In the genomic region with DNA sequence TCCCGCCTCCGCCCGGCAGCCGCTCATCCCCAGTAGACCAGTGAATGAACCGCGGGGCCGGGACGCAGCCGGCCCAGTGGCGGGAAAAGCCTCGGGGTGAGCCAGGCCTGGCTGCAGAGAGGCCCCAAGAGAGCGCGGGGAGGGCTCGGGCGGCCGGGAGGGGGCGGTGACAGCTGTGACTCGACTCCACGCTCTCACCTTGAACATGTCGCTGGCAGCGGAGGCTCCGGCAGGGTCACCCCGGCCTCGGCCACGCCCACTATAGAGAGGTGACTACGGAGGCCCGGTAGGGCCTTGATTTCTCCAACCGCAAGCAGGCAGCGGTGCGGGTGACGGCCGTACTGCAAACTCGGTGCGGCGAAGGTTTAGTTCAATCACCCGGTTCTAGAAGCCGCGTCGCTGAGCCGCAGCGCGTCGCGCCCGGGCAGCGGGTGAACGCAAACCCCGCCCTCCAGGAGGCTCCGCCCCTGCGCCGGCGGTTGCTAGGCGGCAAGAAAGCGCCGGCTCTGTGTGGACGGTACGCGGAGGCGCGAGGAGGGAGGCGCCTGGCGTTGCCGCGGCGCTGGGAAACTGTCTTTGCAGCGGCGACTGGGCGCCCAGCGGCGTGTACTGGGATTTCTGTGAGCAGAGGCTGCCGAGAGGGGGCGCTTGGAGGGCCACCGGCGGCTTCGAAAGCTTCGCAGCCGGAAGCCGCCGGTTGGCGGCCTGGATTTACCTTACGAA, we compare ENCODE assay signal across 8 cellular contexts. TPM values are rescaled to one million over a fixed set of nuclear protein-coding genes. Genes with fewer than 3 reads are reported as not detected.
DNase-seq lines count a peak whose midpoint lies in the region; ATAC-seq and TF ChIP-seq lines count a peak whose summit lies in the region.

A gene (minus strand): TSS at position 443 of the 723 bp plus-strand sequence. CDS start 236 bp downstream, at position 207.
A gene with protein sequence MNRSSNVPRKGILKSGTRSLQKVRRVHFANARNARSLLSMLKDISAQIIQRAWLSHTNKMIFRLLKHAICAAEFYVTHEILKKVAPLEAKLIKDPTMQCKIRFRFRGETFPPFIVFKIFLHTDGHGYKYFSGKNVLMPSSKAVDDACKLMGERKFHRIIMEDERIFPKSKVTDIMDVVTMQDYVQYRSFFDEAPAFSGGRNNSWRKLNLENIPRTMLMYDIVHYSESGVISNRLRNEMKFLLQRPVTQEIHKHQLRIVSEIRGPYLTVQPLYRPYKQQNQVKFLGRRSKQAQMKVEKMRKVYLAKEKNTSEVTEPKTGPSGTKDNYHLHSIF (plus strand): TSS at position 511 of the 723 bp plus-strand sequence. CDS start 2,297 bp downstream, outside the sequence.

- H3K27ac Mint-ChIP-seq in central memory CD8-positive, alpha-beta T cell (ENCODE audit: low read depth) = peak within 1 kb of the TSS; percentile 73

- peaks cover 7% of the 10 kb centered on the region for H3K4me1 Mint-ChIP-seq in central memory CD8-positive, alpha-beta T cell

- no peaks in the 10 kb centered on the region for H3K36me3 ChIP-seq in kidney epithelial cell (ENCODE audit: control insufficient read depth, insufficient read depth, low read length)

- peak; percentile 66 for TF ChIP-seq CTCF in kidney epithelial cell (IDR thresholded peaks at IDR 0.05; ENCODE audit: insufficient read depth, low read length, poor library complexity, severe bottlenecking)

- no peaks in the 10 kb centered on the region for H3K27me3 Mint-ChIP-seq in central memory CD8-positive, alpha-beta T cell

- peak; percentile 93 for DNase-seq in AG20443 (ENCODE audit: low spot score)
- peak; percentile 94 for DNase-seq in NCI-H345 (lab: John Stamatoyannopoulos, UW)
- peak; percentile 70 for DNase-seq in activated CD4-positive, CD25-positive, alpha-beta regulatory T cell treated with anti-CD3 and anti-CD28 coated beads, Interleukin-2, amount 50 U/mL, for 16 hours (ENCODE audit: low read depth, low spot score)
- peak; percentile 74 to 88 for DNase-seq in central memory CD8-positive, alpha-beta T cell (ENCODE audit: low spot score in 2 of 2)
- peak; percentile 55 for DNase-seq in kidney epithelial cell (ENCODE audit: low read depth)
- DNase-seq in stimulated activated CD4-positive, alpha-beta T cell treated with anti-CD3 and anti-CD28 coated beads, Interleukin-1b, Interleukin-23, amount 100 ng/mL, for 1 hour (ENCODE audit: low read depth in 2 of 2) = peak; percentile 70 to 79

- H3K9me3 Mint-ChIP-seq in central memory CD8-positive, alpha-beta T cell = no peaks in the 10 kb centered on the region

- peaks cover 6% of the 10 kb centered on the region for H3K36me3 Mint-ChIP-seq in central memory CD8-positive, alpha-beta T cell (ENCODE audit: insufficient read depth)

- peak within 1 kb of the TSS; percentile 66 for H3K4me3 ChIP-seq in kidney epithelial cell (ENCODE audit: low read depth, low read length)

- no peaks in the 10 kb centered on the region for H3K27me3 ChIP-seq in kidney epithelial cell (ENCODE audit: control insufficient read depth, insufficient read depth, low read length)

- ATAC-seq in GM19025 (IDR thresholded peaks at IDR 0.05; ENCODE audit: low read depth, unreplicated experiment) = peak; percentile 91
- peak; percentile 93 for ATAC-seq in HG03280 (IDR thresholded peaks at IDR 0.05; ENCODE audit: unreplicated experiment)
- peak; percentile 95 for ATAC-seq in central memory CD8-positive, alpha-beta T cell (replicated peaks; ENCODE audit: extremely low read depth, poor library complexity, severe bottlenecking)

- H3K4me3 Mint-ChIP-seq in central memory CD8-positive, alpha-beta T cell = peak within 1 kb of the TSS; percentile 74

RNA-seq across cellular contexts. Expression of the first gene that starts in this region (rescaled TPM):
- 14.0 and 17.3 TPM in 2 replicates for total RNA-seq in kidney epithelial cell

RNA-seq across cellular contexts. Expression of the second gene that starts in this region (rescaled TPM):
- 0.34 TPM in 1 of 2 replicates, not detected in the other for total RNA-seq in kidney epithelial cell

Comparison
In these comparisons a context has a peak if more than half of its experiments do, and no peak if none do; other contexts are left out.
1. Peak in every context shown above with its lines: DNase-seq, ATAC-seq and H3K4me3 ChIP-seq.